1 cellular context compared by ENCODE assay signal in genomic region chr12:109115758-109116610, GRCh38.
TF ChIP-seq lines count a peak whose summit lies in the region.

TSS of gene ACACB (plus strand) at chr12:109116587. CDS start at chr12:109139406, 22,819 bp downstream.

TF ChIP-seq in HepG2, 621 proteins besides CTCF, POLR2A, EP300 and RAD21 (continued from another document and continues in another):
- 0 out of 2 replicates have a peak, but pooled peaks have one; percentile 38 for TF ChIP-seq MNT (IDR thresholded peaks at IDR 0.05)
- TF ChIP-seq ZNF33A (CRISPR knock-in tag; IDR thresholded peaks at IDR 0.05; ENCODE audit: borderline replicate concordance), result no peak
- no peak for TF ChIP-seq NONO (IDR thresholded peaks at IDR 0.05)
- peak; percentile 78 for TF ChIP-seq NONO (CRISPR knock-in tag; conservative IDR thresholded peaks at IDR 0.05)
- no peak for TF ChIP-seq KIAA2018 (CRISPR knock-in tag; IDR thresholded peaks at IDR 0.05; ENCODE audit: borderline replicate concordance)
- TF ChIP-seq PAWR (CRISPR knock-in tag; IDR thresholded peaks at IDR 0.05; ENCODE audit: borderline replicate concordance), result no peak
- TF ChIP-seq TBL1XR1 (IDR thresholded peaks at IDR 0.05; ENCODE audit: borderline replicate concordance, low read length, partially characterized antibody), result no peak
- peak; percentile 91 for TF ChIP-seq ZNF331 (CRISPR knock-in tag; IDR thresholded peaks at IDR 0.05)
- no peak; the same call in 1 of the 2 replicates for TF ChIP-seq ZNF460 (CRISPR knock-in tag; IDR thresholded peaks at IDR 0.05; ENCODE audit: borderline replicate concordance)
- TF ChIP-seq DNMT1 (CRISPR knock-in tag; IDR thresholded peaks at IDR 0.05), result no peak
- 0 out of 2 replicates have a peak, but pooled peaks have one; percentile 11 for TF ChIP-seq NR2F6 (IDR thresholded peaks at IDR 0.05)
- peak; percentile 70 for TF ChIP-seq NR2F6 (CRISPR knock-in tag; IDR thresholded peaks at IDR 0.05)
- peak; percentile 90 for TF ChIP-seq SAP130 (CRISPR knock-in tag; IDR thresholded peaks at IDR 0.05; ENCODE audit: low read depth)
- no peak for TF ChIP-seq ZNF646 (CRISPR knock-in tag; IDR thresholded peaks at IDR 0.05)
- TF ChIP-seq CREBL2 (CRISPR knock-in tag; IDR thresholded peaks at IDR 0.05; ENCODE audit: borderline replicate concordance), result no peak
- peak; percentile 44; the same call in 1 of the 2 replicates for TF ChIP-seq ZNF317 (CRISPR knock-in tag; IDR thresholded peaks at IDR 0.05)
- no peak for TF ChIP-seq ISL2 (CRISPR knock-in tag; IDR thresholded peaks at IDR 0.05)
- no peak for TF ChIP-seq HOXD1 (CRISPR knock-in tag; IDR thresholded peaks at IDR 0.05)
- no peak for TF ChIP-seq ONECUT2 (CRISPR knock-in tag; IDR thresholded peaks at IDR 0.05)
- TF ChIP-seq ZNF614 (CRISPR knock-in tag; IDR thresholded peaks at IDR 0.05; ENCODE audit: borderline replicate concordance), result peak; percentile 80
- peak; percentile 59; the same call in 1 of the 2 replicates for TF ChIP-seq YEATS4 (CRISPR knock-in tag; IDR thresholded peaks at IDR 0.05; ENCODE audit: borderline replicate concordance)
- TF ChIP-seq ZNF562 (CRISPR knock-in tag; IDR thresholded peaks at IDR 0.05; ENCODE audit: borderline replicate concordance), result no peak
- peak; percentile 64 for TF ChIP-seq MAFF (IDR thresholded peaks at IDR 0.05; ENCODE audit: low read depth, low read length)
- peak; percentile 67; the same call in 1 of the 2 replicates for TF ChIP-seq MEF2D (CRISPR knock-in tag; IDR thresholded peaks at IDR 0.05)
- TF ChIP-seq GATAD2A (CRISPR knock-in tag; IDR thresholded peaks at IDR 0.05), result peak; percentile 90
- no peak for TF ChIP-seq MBNL3 (CRISPR knock-in tag; conservative IDR thresholded peaks at IDR 0.05)
- TF ChIP-seq ZNF333 (CRISPR knock-in tag; IDR thresholded peaks at IDR 0.05; ENCODE audit: borderline replicate concordance), result no peak
- TF ChIP-seq HES4 (CRISPR knock-in tag; IDR thresholded peaks at IDR 0.05; ENCODE audit: borderline replicate concordance), result no peak
- no peak for TF ChIP-seq ZNF232 (CRISPR knock-in tag; IDR thresholded peaks at IDR 0.05; ENCODE audit: borderline replicate concordance)
- TF ChIP-seq ZNF124 (CRISPR knock-in tag; IDR thresholded peaks at IDR 0.05), result 0 out of 2 replicates have a peak, but pooled peaks have one; percentile 33
- TF ChIP-seq ZEB1 (IDR thresholded peaks at IDR 0.05; ENCODE audit: insufficient replicate concordance, low read depth), result no peak
- peak; percentile 80 for TF ChIP-seq U2AF1 (optimal IDR thresholded peaks at IDR 0.05; ENCODE audit: low read depth, low read length)
- no peak for TF ChIP-seq IRF9 (CRISPR knock-in tag; IDR thresholded peaks at IDR 0.05; ENCODE audit: borderline replicate concordance)
- TF ChIP-seq DNMT3B (CRISPR knock-in tag; conservative IDR thresholded peaks at IDR 0.05), result no peak
- TF ChIP-seq ZNF335 (CRISPR knock-in tag; IDR thresholded peaks at IDR 0.05), result peak; percentile 73; the same call in 1 of the 2 replicates
- peak; percentile 74; the same call in 1 of the 2 replicates for TF ChIP-seq RFXAP (CRISPR knock-in tag; IDR thresholded peaks at IDR 0.05; ENCODE audit: borderline replicate concordance)
- TF ChIP-seq POLR2AphosphoS2 (IDR thresholded peaks at IDR 0.05; ENCODE audit: low read depth, low read length), result no peak
- no peak for TF ChIP-seq FIP1L1 (IDR thresholded peaks at IDR 0.05; ENCODE audit: borderline replicate concordance, insufficient read depth, low read depth, low read length)
- no peak for TF ChIP-seq STAG1 (CRISPR knock-in tag; IDR thresholded peaks at IDR 0.05)
- TF ChIP-seq ATF2 (CRISPR knock-in tag; IDR thresholded peaks at IDR 0.05), result 0 out of 2 replicates have a peak, but pooled peaks have one; percentile 20
- TF ChIP-seq SALL1 (CRISPR knock-in tag; IDR thresholded peaks at IDR 0.05), result peak; percentile 95
- TF ChIP-seq KLF6 (CRISPR knock-in tag; IDR thresholded peaks at IDR 0.05), result peak; percentile 70; the same call in 1 of the 2 replicates
- no peak for TF ChIP-seq SRSF9 (IDR thresholded peaks at IDR 0.05; ENCODE audit: borderline replicate concordance, insufficient read depth, low read depth, low read length, poor library complexity, severe bottlenecking)
- no peak for TF ChIP-seq CERS6 (CRISPR knock-in tag; IDR thresholded peaks at IDR 0.05)
- TF ChIP-seq ZNF329 (CRISPR knock-in tag; IDR thresholded peaks at IDR 0.05; ENCODE audit: low read depth), result peak; percentile 50; the same call in 1 of the 2 replicates
- no peak for TF ChIP-seq HOXA7 (CRISPR knock-in tag; IDR thresholded peaks at IDR 0.05)
- TF ChIP-seq RXRA (CRISPR knock-in tag; IDR thresholded peaks at IDR 0.05), result peak; percentile 96
- no peak for TF ChIP-seq SMAD9 (CRISPR knock-in tag; IDR thresholded peaks at IDR 0.05)
